ENCODE assay signal across 7 cellular contexts in genomic region chr2:52542297-52542696, GRCh38.
"Had no signal": no experiment of that assay in that cellular context is flagged by ENCODE, and none has a peak within 500 bp of the region (broad histone marks: within the 10 kb centered on the region; RNA-seq: fewer than 3 reads in every experiment).

No MANE protein-coding gene starts in this region.

- DNase-seq: GM23248, GOT3, H7, HFFc6 had no signal

- H3K4me3 Mint-ChIP-seq: HFFc6 had no signal

- ATAC-seq: HCT116, HepG2, K562 had no signal

- H3K27ac Mint-ChIP-seq: HFFc6 had no signal
